9 cellular contexts compared by ENCODE assay signal in the genomic region with DNA sequence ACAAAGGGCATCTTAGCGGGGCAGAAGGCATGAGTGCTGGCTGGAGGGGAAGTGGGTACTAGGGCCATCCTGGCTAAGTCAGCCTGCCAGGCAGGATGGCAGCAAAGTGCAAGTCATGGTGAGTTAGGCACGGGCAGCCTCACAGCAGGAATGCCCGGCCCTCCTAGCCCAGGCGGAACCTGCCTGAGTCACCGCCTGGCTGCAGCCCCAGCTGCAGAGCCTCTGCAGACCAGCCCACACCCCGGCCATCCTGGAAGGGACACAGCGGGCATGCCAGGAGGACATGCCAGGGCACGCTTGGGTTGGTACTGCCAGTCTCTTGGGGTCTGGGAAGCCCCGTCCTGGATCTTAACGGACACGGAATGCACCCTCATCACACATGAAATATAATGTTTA. TPM values are rescaled to one million over a fixed set of nuclear protein-coding genes. Genes with fewer than 3 reads are reported as not detected.
DNase-seq lines count a peak whose midpoint lies in the region; ATAC-seq lines count a peak whose summit lies in the region.
"Had no signal": no experiment of that assay in that cellular context is flagged by ENCODE, and none has a peak within 500 bp of the region (broad histone marks: within the 10 kb centered on the region; RNA-seq: fewer than 3 reads in every experiment).

No MANE protein-coding gene starts in this region.

- H3K27me3 ChIP-seq in H7 (ENCODE audit: control insufficient read depth, insufficient read depth, low read length) = no peaks in the 10 kb centered on the region

- H3K4me3 ChIP-seq in skeletal muscle cell (ENCODE audit: low read depth, low read length) (no peak overlapping the region), H7 (ENCODE audit: insufficient read depth, low read depth, low read length) (no peak overlapping the region)

- intact Hi-C loops in Right ventricle myocardium superior (cut with DNase I) = no loop called here

- ATAC-seq in Right ventricle myocardium superior (ENCODE audit: poor library complexity) (peak; percentile 92), GM18517 (IDR thresholded peaks at IDR 0.05; ENCODE audit: unreplicated experiment) (no peak)
- ATAC-seq: naive thymus-derived CD8-positive, alpha-beta T cell had no signal

- peak; percentile 95 for DNase-seq in HPDE6-E6E7 (ENCODE audit: extremely low spot score)
- peak; percentile 80 for DNase-seq in T1000 (lab: John Stamatoyannopoulos, UW)
- DNase-seq in Right ventricle myocardium superior = peak; percentile 81
- DNase-seq in skeletal muscle cell (ENCODE audit: low read depth) = peak; percentile 31
- no peak for DNase-seq in NCI-H2227 treated with DMSO at 0.1 percent for 48 hours (lab: John Stamatoyannopoulos, UW)
- DNase-seq in NCI-H2107 treated with DMSO at 0.1 percent for 48 hours (lab: John Stamatoyannopoulos, UW; ENCODE audit: unreplicated experiment) = no peak
- no peak for DNase-seq in H7

- no peaks in the 10 kb centered on the region for H3K36me3 ChIP-seq in H7 (replicated peaks; ENCODE audit: control insufficient read depth, insufficient read depth, low read length)

RNA-seq across cellular contexts. Expression of a gene that starts 4.9 kb away (rescaled TPM):
- 0.27 TPM for total RNA-seq in Right ventricle myocardium superior
- 0.24 and 0.26 TPM in 2 replicates for total RNA-seq in H7 (2014; rRNA removed; shearing (Covaris generic))
- total RNA-seq: naive thymus-derived CD8-positive, alpha-beta T cell had no signal

RNA-seq across cellular contexts. Expression of a gene that starts 36.7 kb away (rescaled TPM):
- total RNA-seq in Right ventricle myocardium superior = not detected
- total RNA-seq in H7 (2014; rRNA removed; shearing (Covaris generic)) = not detected in 2 replicates
- total RNA-seq: naive thymus-derived CD8-positive, alpha-beta T cell had no signal

Comparison
In these comparisons a context has a peak if more than half of its experiments do, and no peak if none do; other contexts are left out.
1. DNase-seq: peak in HPDE6-E6E7 (single experiment), T1000 (single experiment), Right ventricle myocardium superior (single experiment) and skeletal muscle cell (single experiment); none in NCI-H2227 treated with DMSO at 0.1 percent for 48 hours (single experiment), NCI-H2107 treated with DMSO at 0.1 percent for 48 hours (single experiment) and H7 (single experiment).